Comparison of ENCODE assay signal across 8 cellular contexts in the genomic region with DNA sequence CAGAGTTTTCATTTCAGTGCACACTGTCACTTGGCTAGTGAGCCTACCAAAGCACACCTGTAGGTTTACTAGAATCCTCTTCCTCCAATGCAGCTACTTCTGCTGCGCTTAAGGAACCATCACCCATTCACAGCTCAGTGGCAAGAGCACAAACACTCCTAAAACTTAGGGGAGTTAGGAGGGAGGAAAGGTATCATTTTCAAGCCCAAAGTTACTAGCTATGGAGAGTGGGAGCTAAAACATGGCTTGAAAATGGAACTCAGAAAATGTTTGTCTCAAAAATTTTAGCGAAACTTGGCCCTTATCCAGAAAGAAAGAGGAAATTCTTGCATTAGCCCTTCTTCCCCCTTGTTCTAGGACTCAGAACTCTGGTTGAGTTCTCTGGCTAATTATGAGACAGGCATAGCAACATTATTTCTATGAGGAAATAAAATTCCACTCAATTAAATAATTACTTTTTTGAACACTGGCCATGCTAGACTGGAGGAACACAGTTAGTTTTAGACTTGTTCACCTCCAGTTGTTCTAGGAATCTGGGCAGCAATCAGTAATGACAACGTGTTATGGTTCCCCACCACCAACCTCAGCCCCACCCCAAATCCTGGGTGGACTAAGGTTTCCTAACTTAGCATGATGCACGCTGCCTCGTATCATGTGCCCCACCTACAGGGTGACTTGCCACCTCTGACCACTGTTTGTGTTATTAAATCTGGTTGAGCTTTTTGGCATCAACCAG. TPM values are rescaled to one million over a fixed set of nuclear protein-coding genes. Genes with fewer than 3 reads are reported as not detected.
DNase-seq lines count a peak whose midpoint lies in the region; ATAC-seq and TF ChIP-seq lines count a peak whose summit lies in the region.

No MANE protein-coding gene starts in this region.

- peaks cover 83% of the 10 kb centered on the region for H3K4me1 ChIP-seq in mucosa of stomach (ENCODE audit: control insufficient read depth, insufficient read depth, low read length)

- H3K27me3 ChIP-seq in CD4-positive, alpha-beta T cell (ENCODE audit: control insufficient read depth, insufficient read depth, low read length), result no peaks in the 10 kb centered on the region
- no peaks in the 10 kb centered on the region for H3K27me3 ChIP-seq in mucosa of stomach (ENCODE audit: control insufficient read depth, insufficient read depth, low read length)

- H3K36me3 ChIP-seq in mucosa of stomach (ENCODE audit: control insufficient read depth, insufficient read depth, low read length), result no peaks in the 10 kb centered on the region

- peak overlapping the region; percentile 89 for H3K27ac Mint-ChIP-seq in CD4-positive, alpha-beta T cell
- H3K27ac Mint-ChIP-seq in activated naive CD8-positive, alpha-beta T cell treated with anti-CD3 and anti-CD28 coated beads, Interleukin-2, amount 50 U/mL, for 24 hours, result peak overlapping the region; percentile 95

- intact Hi-C loops in CD4-positive, alpha-beta T cell (cut with DNase I, micrococcal nuclease), result loop anchor here (2.0 to 10.0 kb wide), 2 partner anchors 17 to 185 kb away; no protein-coding TSS in a partner anchor

- no peaks in the 10 kb centered on the region for H3K9me3 Mint-ChIP-seq in CD4-positive, alpha-beta T cell
- H3K9me3 Mint-ChIP-seq in activated naive CD8-positive, alpha-beta T cell treated with anti-CD3 and anti-CD28 coated beads, Interleukin-2, amount 50 U/mL, for 24 hours, result no peaks in the 10 kb centered on the region

- H3K4me3 Mint-ChIP-seq in CD4-positive, alpha-beta T cell, result peak overlapping the region; percentile 88
- peak overlapping the region; percentile 71 for H3K4me3 Mint-ChIP-seq in activated naive CD8-positive, alpha-beta T cell treated with anti-CD3 and anti-CD28 coated beads, Interleukin-2, amount 50 U/mL, for 24 hours

- CTCF ChIA-PET in CD4-positive, alpha-beta T cell (lab: Charles Lee), result interaction anchor here (0.8 to 2.4 kb wide), 9 partner anchors 15 to 83 kb away, joined by 3 to 17 read pairs (median 3); no protein-coding TSS in a partner anchor

- H3K4me1 Mint-ChIP-seq in CD4-positive, alpha-beta T cell (ENCODE audit: low read depth), result peaks cover 94% of the 10 kb centered on the region
- peaks cover 94% of the 10 kb centered on the region for H3K4me1 Mint-ChIP-seq in activated naive CD8-positive, alpha-beta T cell treated with anti-CD3 and anti-CD28 coated beads, Interleukin-2, amount 50 U/mL, for 24 hours

- H3K4me3 ChIP-seq in mucosa of stomach (ENCODE audit: low read length) (no peak overlapping the region), foreskin fibroblast (ENCODE audit: low read depth in 1 of 2, low read length in 2 of 2) (no peak overlapping the region)

- H3K36me3 Mint-ChIP-seq in CD4-positive, alpha-beta T cell (ENCODE audit: low read depth), result peaks cover 41% of the 10 kb centered on the region
- H3K36me3 Mint-ChIP-seq in activated naive CD8-positive, alpha-beta T cell treated with anti-CD3 and anti-CD28 coated beads, Interleukin-2, amount 50 U/mL, for 24 hours (ENCODE audit: low read depth), result peaks cover 10% of the 10 kb centered on the region

- POLR2A ChIA-PET in CD4-positive, alpha-beta T cell (lab: Charles Lee), result interaction anchor here (0.7 to 5.5 kb wide), 11 partner anchors 10 to 470 kb away, joined by 3 to 169 read pairs (median 6); partner anchors contain the start of genes LPIN2, MYL12A and TGIF1

- peak; percentile 54 for ATAC-seq in CD4-positive, alpha-beta T cell (ENCODE audit: poor library complexity)
- ATAC-seq in HG02885 (IDR thresholded peaks at IDR 0.05; ENCODE audit: poor library complexity, unreplicated experiment) (peak; percentile 45), HG03520 (IDR thresholded peaks at IDR 0.05; ENCODE audit: unreplicated experiment) (no peak)
- ATAC-seq in activated naive CD8-positive, alpha-beta T cell treated with anti-CD3 and anti-CD28 coated beads, Interleukin-2, amount 50 U/mL, for 24 hours, result no peak

- DNase-seq in CD4-positive, alpha-beta T cell, result no peak
- peak; percentile 47 for DNase-seq in activated naive CD8-positive, alpha-beta T cell treated with anti-CD3 and anti-CD28 coated beads, Interleukin-2, amount 50 U/mL, for 24 hours
- DNase-seq in A172 (ENCODE audit: low spot score) (no peak), foreskin fibroblast (no peak), NCI-H1436 treated with DMSO at 0.1 percent for 48 hours (lab: John Stamatoyannopoulos, UW) (no peak)

- no peak for TF ChIP-seq CTCF in CD4-positive, alpha-beta T cell (IDR thresholded peaks at IDR 0.05)
- no peak for TF ChIP-seq CTCF in foreskin fibroblast (IDR thresholded peaks at IDR 0.05; ENCODE audit: low read depth, low read length)

- no peaks in the 10 kb centered on the region for H3K27me3 Mint-ChIP-seq in CD4-positive, alpha-beta T cell
- H3K27me3 Mint-ChIP-seq in activated naive CD8-positive, alpha-beta T cell treated with anti-CD3 and anti-CD28 coated beads, Interleukin-2, amount 50 U/mL, for 24 hours, result no peaks in the 10 kb centered on the region

- H3K9me3 ChIP-seq in CD4-positive, alpha-beta T cell (ENCODE audit: control insufficient read depth, low read length), result no peaks in the 10 kb centered on the region
- H3K9me3 ChIP-seq in mucosa of stomach (ENCODE audit: control insufficient read depth, low read length), result no peaks in the 10 kb centered on the region

- peak overlapping the region; percentile 29 for H3K9ac ChIP-seq in mucosa of stomach (ENCODE audit: low read length)

- H3K27ac ChIP-seq in CD4-positive, alpha-beta T cell (ENCODE audit: low read depth, low read length), result peak overlapping the region; percentile 80

RNA-seq across cellular contexts. Expression of gene LPIN2, which starts 32.9 kb away (rescaled TPM):
- total RNA-seq in CD4-positive, alpha-beta T cell, result 10 to 100 TPM; 48.7 to 49.0 TPM
- total RNA-seq in A172 (2014; rRNA removed; shearing (Covaris generic)), result 22.4 and 26.1 TPM in 2 replicates

Comparison
In these comparisons a context has a peak if more than half of its experiments do, and no peak if none do; other contexts are left out.
1. ATAC-seq: peak in CD4-positive, alpha-beta T cell (single experiment) and HG02885 (single experiment); none in activated naive CD8-positive, alpha-beta T cell treated with anti-CD3 and anti-CD28 coated beads, Interleukin-2, amount 50 U/mL, for 24 hours (single experiment) and HG03520 (single experiment).